13 cellular contexts compared by ENCODE assay signal in genomic region chr14:42513837-42514236, GRCh38.
"Had no signal": no experiment of that assay in that cellular context is flagged by ENCODE, and none has a peak within 500 bp of the region (broad histone marks: within the 10 kb centered on the region; RNA-seq: fewer than 3 reads in every experiment).

No MANE protein-coding gene starts in this region.

- H3K36me3 ChIP-seq: adrenal gland, esophagus squamous epithelium, uterus had no signal

- H3K4me3 Mint-ChIP-seq: activated CD8-positive, alpha-beta T cell treated with anti-CD3 and anti-CD28 coated beads for 36 hours; activated naive CD4-positive, alpha-beta T cell treated with anti-CD3 and anti-CD28 coated beads for 36 hours; activated T-helper 1 cell treated with anti-CD3 and anti-CD28 coated beads, Interleukin-12 subunit alpha, Interleukin-12 subunit beta, Interleukin-2, Interleukin-4 antibody, amounts not matched to agents 30 ng/mL and 10 ng/mL and 1 ng/mL, durations not matched to agents 14 hours and 24 hours and 36 hours had no signal

- H3K4me1 ChIP-seq: adrenal gland, esophagus squamous epithelium, uterus had no signal

- H3K9me3 ChIP-seq: adrenal gland, esophagus squamous epithelium, uterus had no signal

- H3K27ac ChIP-seq: adrenal gland, esophagus squamous epithelium, uterus, VCaP had no signal

- H3K27me3 Mint-ChIP-seq: activated CD8-positive, alpha-beta T cell treated with anti-CD3 and anti-CD28 coated beads for 36 hours had no signal

- H3K27me3 ChIP-seq: adrenal gland, esophagus squamous epithelium, uterus had no signal

- DNase-seq: activated CD4-positive, alpha-beta T cell treated with anti-CD3 and anti-CD28 coated beads for 4 hours; activated CD8-positive, alpha-beta memory T cell treated with anti-CD3 and anti-CD28 coated beads, Interleukin-2, amount 50 U/mL, for 4 hours; activated CD8-positive, alpha-beta T cell treated with anti-CD3 and anti-CD28 coated beads for 36 hours; activated naive CD4-positive, alpha-beta T cell treated with anti-CD3 and anti-CD28 coated beads for 36 hours; adrenal gland; esophagus squamous epithelium; foreskin fibroblast; head of caudate nucleus; stimulated activated CD4-positive, alpha-beta T cell treated with anti-CD3 and anti-CD28 coated beads, Interleukin-4, amount 100 ng/mL, for 4 hours; T1000; uterus had no signal

- H3K27ac Mint-ChIP-seq: activated CD8-positive, alpha-beta T cell treated with anti-CD3 and anti-CD28 coated beads for 36 hours; activated naive CD4-positive, alpha-beta T cell treated with anti-CD3 and anti-CD28 coated beads for 36 hours; activated T-helper 1 cell treated with anti-CD3 and anti-CD28 coated beads, Interleukin-12 subunit alpha, Interleukin-12 subunit beta, Interleukin-2, Interleukin-4 antibody, amounts not matched to agents 30 ng/mL and 10 ng/mL and 1 ng/mL, durations not matched to agents 14 hours and 24 hours and 36 hours had no signal

- H3K4me3 ChIP-seq: adrenal gland, esophagus squamous epithelium, uterus had no signal

- ATAC-seq: activated CD8-positive, alpha-beta T cell treated with anti-CD3 and anti-CD28 coated beads for 36 hours had no signal
